In the genomic region with DNA sequence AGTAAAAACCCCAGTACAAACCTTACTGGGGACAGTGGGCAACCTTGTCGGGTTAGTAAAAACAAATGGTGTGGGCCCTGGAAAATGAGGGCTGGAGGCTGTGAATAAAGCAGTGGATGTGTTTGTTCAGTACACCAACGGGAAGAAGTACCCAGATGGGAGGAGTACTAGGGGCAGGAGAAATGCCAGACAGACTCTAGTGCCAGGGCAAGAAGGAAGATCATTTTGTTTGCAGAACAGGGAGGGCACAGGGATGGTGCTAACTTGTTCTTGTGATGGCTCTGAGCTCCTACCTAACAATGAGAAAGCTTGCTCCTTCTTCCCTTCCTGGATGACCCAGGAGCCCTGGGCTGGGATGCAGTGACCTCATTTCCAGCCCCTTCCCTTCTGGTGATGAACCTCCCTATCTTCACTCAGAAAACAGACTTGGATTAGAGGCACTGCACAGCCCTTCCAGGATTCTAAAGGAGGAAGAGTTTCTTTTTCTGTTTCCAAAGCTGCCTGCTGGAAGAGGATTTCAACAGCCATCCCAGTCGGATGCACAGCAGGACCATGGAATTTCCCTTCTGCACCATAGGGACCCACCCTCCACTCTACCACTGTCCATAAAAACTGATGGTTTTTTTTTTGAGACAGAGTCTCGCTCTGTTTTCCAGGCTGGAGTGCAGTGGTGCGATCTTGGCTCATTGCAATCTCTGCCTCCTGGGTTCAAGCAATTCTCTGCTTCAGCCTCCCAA, we compare ENCODE assay signal across 9 cellular contexts. TPM values are rescaled to one million over a fixed set of nuclear protein-coding genes. Genes with fewer than 3 reads are reported as not detected.
DNase-seq lines count a peak whose midpoint lies in the region; TF ChIP-seq lines count a peak whose summit lies in the region.
"Had no signal": no experiment of that assay in that cellular context is flagged by ENCODE, and none has a peak within 500 bp of the region (broad histone marks: within the 10 kb centered on the region; RNA-seq: fewer than 3 reads in every experiment).

No MANE protein-coding gene starts in this region.

- H3K36me3 ChIP-seq in right atrium auricular region: peaks cover 36% of the 10 kb centered on the region
- H3K36me3 ChIP-seq in spleen: peaks cover 0 to 61% (median 33%) of the 10 kb centered on the region in 6 donors

- H3K27ac ChIP-seq in right atrium auricular region: peak overlapping the region; percentile 99
- H3K27ac ChIP-seq in spleen: peak overlapping the region; percentile 44 to 99 (median 97)

- DNase-seq in HFF-Myc (ENCODE audit: extremely low read depth, low read depth) (no peak), right atrium auricular region (ENCODE audit: low spot score) (no peak), spleen (no peak), NCI-H526 treated with DMSO at 0.1 percent for 48 hours (lab: John Stamatoyannopoulos, UW) (no peak), cortex of kidney (lab: John Stamatoyannopoulos, UW) (no peak), posterior cingulate gyrus (no peak), RKO (ENCODE audit: low spot score) (no peak)
- no peak for DNase-seq in activated T-helper 2 cell treated with anti-CD3 and anti-CD28 coated beads, Interferon-gamma antibody, Interleukin-2, Interleukin-4, amounts not matched to agents 10 μg/mL and 5 μg/mL and 100 μg/mL, durations not matched to agents 14 hours and 24 hours and 36 hours (ENCODE audit: low spot score)
- DNase-seq: NCI-H1105 had no signal

- H3K36me3 Mint-ChIP-seq in activated T-helper 2 cell treated with anti-CD3 and anti-CD28 coated beads, Interferon-gamma antibody, Interleukin-2, Interleukin-4, amounts not matched to agents 10 μg/mL and 5 μg/mL and 100 μg/mL, durations not matched to agents 14 hours and 24 hours and 36 hours (ENCODE audit: low read depth): peaks cover 83% of the 10 kb centered on the region

- intact Hi-C loops in activated T-helper 2 cell treated with anti-CD3 and anti-CD28 coated beads, Interferon-gamma antibody, Interleukin-2, Interleukin-4, amounts not matched to agents 10 μg/mL and 5 μg/mL and 100 μg/mL, durations not matched to agents 14 hours and 24 hours and 36 hours (cut with micrococcal nuclease): loop anchor here (5.0 kb wide), 2 partner anchors 97 to 268 kb away; a partner anchor contains a TSS
- intact Hi-C loops in spleen (cut with DNase I; ENCODE audit: low total_unique reads) (no loop called here), posterior cingulate gyrus (cut with DNase I) (no loop called here)

- TF ChIP-seq POLR2A in spleen (IDR thresholded peaks at IDR 0.05): no peak

- no peaks in the 10 kb centered on the region for H3K9me3 Mint-ChIP-seq in activated T-helper 2 cell treated with anti-CD3 and anti-CD28 coated beads, Interferon-gamma antibody, Interleukin-2, Interleukin-4, amounts not matched to agents 10 μg/mL and 5 μg/mL and 100 μg/mL, durations not matched to agents 14 hours and 24 hours and 36 hours

- no peaks in the 10 kb centered on the region for H3K27me3 Mint-ChIP-seq in activated T-helper 2 cell treated with anti-CD3 and anti-CD28 coated beads, Interferon-gamma antibody, Interleukin-2, Interleukin-4, amounts not matched to agents 10 μg/mL and 5 μg/mL and 100 μg/mL, durations not matched to agents 14 hours and 24 hours and 36 hours (ENCODE audit: low read depth)

- no peaks in the 10 kb centered on the region for H3K9me3 ChIP-seq in right atrium auricular region
- H3K9me3 ChIP-seq in spleen: no peaks in the 10 kb centered on the region

- peak overlapping the region; percentile 86 for H3K27ac Mint-ChIP-seq in activated T-helper 2 cell treated with anti-CD3 and anti-CD28 coated beads, Interferon-gamma antibody, Interleukin-2, Interleukin-4, amounts not matched to agents 10 μg/mL and 5 μg/mL and 100 μg/mL, durations not matched to agents 14 hours and 24 hours and 36 hours

- WGBS in spleen, 5 donors: 46 to 73% (median 65%) methylated on average over 5 of the region's 5 CpGs

- H3K4me3 Mint-ChIP-seq in activated T-helper 2 cell treated with anti-CD3 and anti-CD28 coated beads, Interferon-gamma antibody, Interleukin-2, Interleukin-4, amounts not matched to agents 10 μg/mL and 5 μg/mL and 100 μg/mL, durations not matched to agents 14 hours and 24 hours and 36 hours (ENCODE audit: low read depth): peak overlapping the region; percentile 56

- TF ChIP-seq CTCF in HFF-Myc (IDR thresholded peaks at IDR 0.05; ENCODE audit: low read depth, low read length, missing control alignments) (no peak), right atrium auricular region (IDR thresholded peaks at IDR 0.05) (no peak), spleen (IDR thresholded peaks at IDR 0.05 in 8 of 11, conservative IDR thresholded peaks at IDR 0.05 in 3 of 11) (no peak)

- H3K4me1 ChIP-seq in right atrium auricular region: peaks cover 0 to 67% of the 10 kb centered on the region in 2 donors
- H3K4me1 ChIP-seq in spleen: peaks cover 49 to 95% (median 65%) of the 10 kb centered on the region in 6 donors

- H3K4me3 ChIP-seq in HFF-Myc (replicated peaks; ENCODE audit: low read depth, low read length): peak overlapping the region; percentile 97
- H3K4me3 ChIP-seq in right atrium auricular region: peak overlapping the region in 1 of 2 donors; percentile 90
- H3K4me3 ChIP-seq in spleen: peak overlapping the region in 1 of 8 donors; percentile 27

- H3K27me3 ChIP-seq in right atrium auricular region (no peaks in the 10 kb centered on the region), spleen (replicated peaks in 1 of 7) (no peaks in the 10 kb centered on the region)

- peaks cover 33% of the 10 kb centered on the region for H3K4me1 Mint-ChIP-seq in activated T-helper 2 cell treated with anti-CD3 and anti-CD28 coated beads, Interferon-gamma antibody, Interleukin-2, Interleukin-4, amounts not matched to agents 10 μg/mL and 5 μg/mL and 100 μg/mL, durations not matched to agents 14 hours and 24 hours and 36 hours (ENCODE audit: low read depth)

RNA-seq across cellular contexts. Expression of a gene that starts 6.1 kb away (rescaled TPM):
- total RNA-seq in activated T-helper 2 cell treated with anti-CD3 and anti-CD28 coated beads, Interferon-gamma antibody, Interleukin-2, Interleukin-4, amounts not matched to agents 10 μg/mL and 5 μg/mL and 100 μg/mL, durations not matched to agents 14 hours and 24 hours and 36 hours: 71.2 and 74.2 TPM in 2 replicates
- total RNA-seq in right atrium auricular region (10 to 100 TPM; 18.6 to 25.9 TPM), spleen (100 to 1,000 TPM in 1 of 7 donors, 10 to 100 TPM in 6; 48.3 to 113 (median 63.3) TPM)
- polyA plus RNA-seq in spleen: 10 to 100 TPM; 59.3 to 83.7 (median 81.4) TPM

RNA-seq across cellular contexts. Expression of a gene that starts 6.5 kb away (rescaled TPM):
- 23.7 and 23.9 TPM in 2 replicates for total RNA-seq in activated T-helper 2 cell treated with anti-CD3 and anti-CD28 coated beads, Interferon-gamma antibody, Interleukin-2, Interleukin-4, amounts not matched to agents 10 μg/mL and 5 μg/mL and 100 μg/mL, durations not matched to agents 14 hours and 24 hours and 36 hours
- total RNA-seq in right atrium auricular region: 10 to 100 TPM; 23.4 to 29.6 TPM
- 10 to 100 TPM; 19.4 to 33.6 (median 24.4) TPM for total RNA-seq in spleen
- polyA plus RNA-seq in spleen: 10 to 100 TPM; 20.6 to 36.5 (median 34.4) TPM

RNA-seq across cellular contexts. Expression of a gene that starts 11.0 kb away (rescaled TPM):
- total RNA-seq in activated T-helper 2 cell treated with anti-CD3 and anti-CD28 coated beads, Interferon-gamma antibody, Interleukin-2, Interleukin-4, amounts not matched to agents 10 μg/mL and 5 μg/mL and 100 μg/mL, durations not matched to agents 14 hours and 24 hours and 36 hours: 0.94 and 1.8 TPM in 2 replicates
- under 1 TPM; 0.26 to 0.31 TPM for total RNA-seq in right atrium auricular region
- total RNA-seq in spleen: 1 to 10 TPM in 3 of 7 donors, under 1 TPM in 3, not detected in 1; 0.60 to 2.2 (median 1.1) TPM
- polyA plus RNA-seq in spleen: 1 to 10 TPM in 2 of 3 donors, under 1 TPM in 1; 0.56 to 2.1 (median 1.6) TPM

RNA-seq across cellular contexts. Expression of a gene that starts 12.0 kb away (rescaled TPM):
- 14.9 and 15.2 TPM in 2 replicates for total RNA-seq in activated T-helper 2 cell treated with anti-CD3 and anti-CD28 coated beads, Interferon-gamma antibody, Interleukin-2, Interleukin-4, amounts not matched to agents 10 μg/mL and 5 μg/mL and 100 μg/mL, durations not matched to agents 14 hours and 24 hours and 36 hours
- total RNA-seq in right atrium auricular region: 100 to 1,000 TPM; 129 to 198 TPM
- 100 to 1,000 TPM; 192 to 746 (median 523) TPM for total RNA-seq in spleen
- polyA plus RNA-seq in spleen: 100 to 1,000 TPM; 108 to 155 (median 123) TPM

RNA-seq across cellular contexts. Expression of a gene that starts 16.1 kb away (rescaled TPM):
- total RNA-seq in activated T-helper 2 cell treated with anti-CD3 and anti-CD28 coated beads, Interferon-gamma antibody, Interleukin-2, Interleukin-4, amounts not matched to agents 10 μg/mL and 5 μg/mL and 100 μg/mL, durations not matched to agents 14 hours and 24 hours and 36 hours: 34.5 and 42.7 TPM in 2 replicates
- total RNA-seq in right atrium auricular region (10 to 100 TPM; 12.5 to 20.3 TPM), spleen (10 to 100 TPM; 17.8 to 31.2 (median 22.7) TPM)
- polyA plus RNA-seq in spleen: 10 to 100 TPM; 22.1 to 28.2 (median 23.0) TPM
